ENCODE assay signal across 14 cellular contexts in genomic region chr9:136851941-136852663, GRCh38. TPM values are rescaled to one million over a fixed set of nuclear protein-coding genes. Genes with fewer than 3 reads are reported as not detected.
DNase-seq lines count a peak whose midpoint lies in the region; ATAC-seq, FAIRE-seq and TF ChIP-seq lines count a peak whose summit lies in the region.
"Had no signal": no experiment of that assay in that cellular context is flagged by ENCODE, and none has a peak within 500 bp of the region (broad histone marks: within the 10 kb centered on the region; RNA-seq: fewer than 3 reads in every experiment).

TSS of gene MAMDC4 (plus strand) at chr9:136852346. CDS start at chr9:136852417, 71 bp downstream.

- H3K27ac ChIP-seq in HCT116 (ENCODE audit: low read depth, low read length) = no peak within 1 kb of the TSS; the same call in 1 of the 2 replicates
- peak within 1 kb of the TSS; percentile 59 to 94 (median 75) for H3K27ac ChIP-seq in gastrocnemius medialis
- H3K27ac ChIP-seq: SJSA1 had no signal

- TF ChIP-seq RAD21 in HCT116 (IDR thresholded peaks at IDR 0.05; ENCODE audit: low read depth) = no peak

- intact Hi-C loops in HCT116 (cut with micrococcal nuclease) (no loop called here), left ventricle myocardium superior (cut with micrococcal nuclease) (no loop called here), gastrocnemius medialis (cut with DNase I; ENCODE audit: low total_unique reads) (no loop called here)

- no peak within 1 kb of the TSS for H3K4me2 ChIP-seq in HCT116 (ENCODE audit: low read length)

- POLR2A ChIA-PET in HCT116 (lab: Charles Lee) = no interaction called here
- POLR2A ChIA-PET in activated CD4-positive, alpha-beta memory T cell treated with anti-CD3 and anti-CD28 coated beads, Interleukin-2, amount 10 ng/mL, durations not matched to agents 7 days and 5 days (lab: Charles Lee) = interaction anchor here (1.5 kb wide), 1 partner anchor 29 kb away, joined by 3 read pairs; no protein-coding TSS in a partner anchor

- H3K27ac Mint-ChIP-seq in activated CD4-positive, alpha-beta memory T cell treated with anti-CD3 and anti-CD28 coated beads, Interleukin-2, amount 10 ng/mL, durations not matched to agents 7 days and 5 days = peak within 1 kb of the TSS; percentile 21
- H3K27ac Mint-ChIP-seq: stimulated activated naive CD8-positive, alpha-beta T cell treated with anti-CD3 and anti-CD28 coated beads, Interleukin-15, amount 100 ng/mL, for 72 hours; WTC11 had no signal

- no peak for DNase-seq in HCT116 (ENCODE audit: low read depth, low spot score)
- no peak for DNase-seq in activated CD4-positive, alpha-beta memory T cell treated with anti-CD3 and anti-CD28 coated beads, Interleukin-2, amount 10 ng/mL, durations not matched to agents 7 days and 5 days
- DNase-seq in left ventricle myocardium superior = peak; percentile 54
- peak in 1 of 2 donors; percentile 75 for DNase-seq in gastrocnemius medialis
- DNase-seq in GM19239 (ENCODE audit: insufficient read length, low spot score) = no peak
- DNase-seq in NCI-H2029 treated with DMSO at 0.1 percent for 48 hours (lab: John Stamatoyannopoulos, UW) = no peak
- DNase-seq: activated naive CD4-positive, alpha-beta T cell treated with Interleukin-2 at 50 U/mL for 16 hours; NCI-H1092 treated with DMSO at 0.1 percent for 48 hours; NCI-H526; stimulated activated CD4-positive, alpha-beta T cell treated with anti-CD3 and anti-CD28 coated beads, Interleukin-4, amount 100 ng/mL, for 1 hour; stimulated activated naive CD8-positive, alpha-beta T cell treated with anti-CD3 and anti-CD28 coated beads, Interleukin-15, amount 100 ng/mL, for 72 hours had no signal

- no peaks in the 10 kb centered on the region for H3K9me2 ChIP-seq in HCT116 (ENCODE audit: insufficient read depth)

- no peak within 1 kb of the TSS for H3K4me3 Mint-ChIP-seq in activated CD4-positive, alpha-beta memory T cell treated with anti-CD3 and anti-CD28 coated beads, Interleukin-2, amount 10 ng/mL, durations not matched to agents 7 days and 5 days
- H3K4me3 Mint-ChIP-seq: WTC11 had no signal

- H3K79me2 ChIP-seq in HCT116 (ENCODE audit: insufficient read depth, low read length) = peaks cover 16% of the 10 kb centered on the region; the same call in 1 of the 2 replicates

- H3K36me3 Mint-ChIP-seq in activated CD4-positive, alpha-beta memory T cell treated with anti-CD3 and anti-CD28 coated beads, Interleukin-2, amount 10 ng/mL, durations not matched to agents 7 days and 5 days (ENCODE audit: low read depth) = peaks cover 7% of the 10 kb centered on the region

- no peaks in the 10 kb centered on the region for H3K9me3 Mint-ChIP-seq in activated CD4-positive, alpha-beta memory T cell treated with anti-CD3 and anti-CD28 coated beads, Interleukin-2, amount 10 ng/mL, durations not matched to agents 7 days and 5 days
- H3K9me3 Mint-ChIP-seq: stimulated activated naive CD8-positive, alpha-beta T cell treated with anti-CD3 and anti-CD28 coated beads, Interleukin-15, amount 100 ng/mL, for 72 hours; WTC11 had no signal

- no peak for ATAC-seq in HCT116
- no peak for ATAC-seq in left ventricle myocardium superior
- ATAC-seq in gastrocnemius medialis = peak in 1 of 2 donors; percentile 9
- ATAC-seq in HG03175 (IDR thresholded peaks at IDR 0.05; ENCODE audit: unreplicated experiment) = no peak
- ATAC-seq: stimulated activated naive CD8-positive, alpha-beta T cell treated with anti-CD3 and anti-CD28 coated beads, Interleukin-15, amount 100 ng/mL, for 72 hours; WTC11 had no signal

- H3K4me1 Mint-ChIP-seq in activated CD4-positive, alpha-beta memory T cell treated with anti-CD3 and anti-CD28 coated beads, Interleukin-2, amount 10 ng/mL, durations not matched to agents 7 days and 5 days = peaks cover 14% of the 10 kb centered on the region

- no peak for FAIRE-seq in GM19239 (lab: Jason Lieb, UNC)

- TF ChIP-seq CTCF in HCT116 (IDR thresholded peaks at IDR 0.05 in 2 of 3, conservative IDR thresholded peaks at IDR 0.05 in 1 of 3; ENCODE audit: borderline replicate concordance in 1 of 3, insufficient read depth in 1 of 3, low read depth in 2 of 3, low read length in 2 of 3) (no peak), gastrocnemius medialis (IDR thresholded peaks at IDR 0.05 in 4 of 5, conservative IDR thresholded peaks at IDR 0.05 in 1 of 5) (no peak)

- no peak for TF ChIP-seq POLR2A in HCT116 (IDR thresholded peaks at IDR 0.05; ENCODE audit: borderline replicate concordance, extremely low read depth, insufficient read depth, insufficient read length)
- TF ChIP-seq POLR2A in gastrocnemius medialis (IDR thresholded peaks at IDR 0.05) = no peak

- H3K9me3 ChIP-seq in HCT116 (ENCODE audit: control insufficient read depth in 1 of 2, insufficient read depth in 1 of 2, low read depth in 1 of 2, low read length in 2 of 2) (no peaks in the 10 kb centered on the region), gastrocnemius medialis (no peaks in the 10 kb centered on the region)
- H3K9me3 ChIP-seq: SJSA1 had no signal

- H3K27me3 ChIP-seq in HCT116 (ENCODE audit: insufficient read depth, low read length) (no peaks in the 10 kb centered on the region), gastrocnemius medialis (peaks cover 0 to 4% (median 0%) of the 10 kb centered on the region in 3 donors)

- RAD21 ChIA-PET in HCT116 (lab: Charles Lee; ENCODE audit: low non-redundant PET in 1 of 2, low total read pairs in 2 of 2, uncharacterized antibody in 2 of 2, unreplicated experiment in 2 of 2) = no interaction called here

- H3K9ac ChIP-seq in HCT116 (ENCODE audit: low read length) = no peak within 1 kb of the TSS

- peaks cover 7% of the 10 kb centered on the region for H3K27me3 Mint-ChIP-seq in activated CD4-positive, alpha-beta memory T cell treated with anti-CD3 and anti-CD28 coated beads, Interleukin-2, amount 10 ng/mL, durations not matched to agents 7 days and 5 days

- BruUV-seq in HCT116 (replicated peaks; lab: Mats Ljungman, UMichigan) = no TSS peak

- H2AFZ ChIP-seq in HCT116 (ENCODE audit: low read depth, low read length, poor library complexity, severe bottlenecking) = no peak within 1 kb of the TSS

- H3K4me3 ChIP-seq in HCT116 (replicated peaks in 1 of 2; ENCODE audit: low read depth in 1 of 2, low read length in 2 of 2) (no peak within 1 kb of the TSS), gastrocnemius medialis (no peak within 1 kb of the TSS)
- H3K4me3 ChIP-seq: SJSA1 had no signal

- H3K36me3 ChIP-seq in HCT116 (ENCODE audit: control insufficient read depth in 1 of 2, insufficient read depth in 2 of 2, low read length in 2 of 2) = peaks cover 0 to 14% of the 10 kb centered on the region in 2 experiments; a peak in 1 of 4 replicates
- peaks cover 0 to 12% of the 10 kb centered on the region in 2 donors for H3K36me3 ChIP-seq in gastrocnemius medialis

- CTCF ChIA-PET in HCT116 (lab: Charles Lee) = no interaction called here
- CTCF ChIA-PET in activated CD4-positive, alpha-beta memory T cell treated with anti-CD3 and anti-CD28 coated beads, Interleukin-2, amount 10 ng/mL, durations not matched to agents 7 days and 5 days (lab: Charles Lee) = no interaction called here

- H3K4me1 ChIP-seq in HCT116 (ENCODE audit: control insufficient read depth in 1 of 2, insufficient read depth in 2 of 2, low read length in 2 of 2) = peaks cover 4 to 15% of the 10 kb centered on the region in 2 experiments; a peak in 2 of 4 replicates
- peaks cover 20 to 31% of the 10 kb centered on the region in 2 donors for H3K4me1 ChIP-seq in gastrocnemius medialis

- no peaks in the 10 kb centered on the region for H4K20me1 ChIP-seq in HCT116 (ENCODE audit: insufficient read depth)

- in situ Hi-C loops in gastrocnemius medialis (cut with MboI; ENCODE audit: low sequenced_read_pairs in 4 of 4) = no loop called here

TF ChIP-seq in HCT116, 20 proteins besides CTCF, POLR2A, EP300 and RAD21:
- TF ChIP-seq, protein P1, sequence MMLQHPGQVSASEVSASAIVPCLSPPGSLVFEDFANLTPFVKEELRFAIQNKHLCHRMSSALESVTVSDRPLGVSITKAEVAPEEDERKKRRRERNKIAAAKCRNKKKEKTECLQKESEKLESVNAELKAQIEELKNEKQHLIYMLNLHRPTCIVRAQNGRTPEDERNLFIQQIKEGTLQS (IDR thresholded peaks at IDR 0.05) = no peak
- TF ChIP-seq YY1 (IDR thresholded peaks at IDR 0.05; ENCODE audit: extremely low read depth, insufficient replicate concordance, low read depth, low read length) (no peak), JUND (IDR thresholded peaks at IDR 0.05) (no peak), EZH2phosphoT487 (IDR thresholded peaks at IDR 0.05; ENCODE audit: borderline replicate concordance) (no peak), CEBPB (IDR thresholded peaks at IDR 0.05; ENCODE audit: low read depth) (no peak), TCF7L2 (IDR thresholded peaks at IDR 0.05; ENCODE audit: borderline replicate concordance, extremely low read depth, insufficient read depth, insufficient read length) (no peak), EZH2 (IDR thresholded peaks at IDR 0.05) (no peak), EGR1 (IDR thresholded peaks at IDR 0.05; ENCODE audit: low read depth) (no peak), ZNF274 (IDR thresholded peaks at IDR 0.05; ENCODE audit: low read depth, low read length) (no peak), ZFX (IDR thresholded peaks at IDR 0.05) (no peak)

RNA-seq across cellular contexts. Expression of gene MAMDC4, which starts in this region (rescaled TPM):
- total RNA-seq in HCT116 (2021; ENCODE audit: unreplicated experiment) (17.3 TPM), left ventricle myocardium superior (12.9 TPM), gastrocnemius medialis (1 to 10 TPM in 3 of 4 donors, under 1 TPM in 1; 0.95 to 2.3 (median 1.7) TPM)
- polyA plus RNA-seq in HCT116 (2012) = 8.0 and 9.5 TPM in 2 replicates
- 10 to 100 TPM; 12.5 to 13.6 TPM for total RNA-seq in activated CD4-positive, alpha-beta memory T cell treated with anti-CD3 and anti-CD28 coated beads, Interleukin-2, amount 10 ng/mL, durations not matched to agents 7 days and 5 days
